25 cellular contexts compared by ENCODE assay signal in the genomic region with DNA sequence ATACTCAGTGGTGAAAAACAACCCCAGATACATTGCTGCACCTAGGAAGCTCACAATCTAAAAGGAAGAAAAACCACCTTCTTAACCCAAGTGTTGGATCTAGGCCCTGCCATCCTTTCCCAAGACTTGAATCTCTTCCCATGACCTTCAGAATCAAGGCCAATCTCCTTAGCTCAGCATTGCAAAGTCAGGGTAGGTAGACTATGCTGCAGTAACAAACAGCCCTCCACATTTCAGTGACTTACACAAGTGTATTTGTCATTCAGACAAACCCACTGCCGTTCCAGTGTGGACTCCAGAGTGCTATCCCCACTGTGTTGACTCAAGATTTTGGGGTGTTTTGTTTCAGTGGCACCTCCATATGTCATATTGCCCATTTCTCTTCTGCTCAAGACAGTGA.
DNase-seq lines count a peak whose midpoint lies in the region; ATAC-seq, FAIRE-seq and TF ChIP-seq lines count a peak whose summit lies in the region.
"Had no signal": no experiment of that assay in that cellular context is flagged by ENCODE, and none has a peak within 500 bp of the region (broad histone marks: within the 10 kb centered on the region; RNA-seq: fewer than 3 reads in every experiment).

No MANE protein-coding gene starts in this region.

- H3K9ac ChIP-seq in HepG2 (ENCODE audit: insufficient read depth, low read depth, low read length) (no peak overlapping the region), OCI-LY3 (ENCODE audit: low read length) (no peak overlapping the region; the same call in 1 of the 2 replicates), K562 (ENCODE audit: insufficient read depth in 1 of 2, low read depth in 2 of 2, low read length in 2 of 2) (no peak overlapping the region)
- H3K9ac ChIP-seq: BLaER1 treated with 17β-estradiol and CSF1 and Interleukin-3, amounts not matched to agents 10 nM and 100 nM had no signal

- H3K4me3 ChIP-seq in HepG2 (replicated peaks in 1 of 3; ENCODE audit: insufficient read depth in 1 of 3, low read depth in 2 of 3, low read length in 3 of 3) (no peak overlapping the region), right lobe of liver (no peak overlapping the region), OCI-LY3 (ENCODE audit: low read length) (no peak overlapping the region), K562 (no peak overlapping the region), tibial nerve (no peak overlapping the region)
- H3K4me3 ChIP-seq: A549; BLaER1 treated with 17β-estradiol and CSF1 and Interleukin-3, amounts not matched to agents 10 nM and 100 nM; GM12878 had no signal

- H4K20me1 ChIP-seq in HepG2 (ENCODE audit: insufficient read depth, low read length) = no peaks in the 10 kb centered on the region
- H4K20me1 ChIP-seq in OCI-LY3 (ENCODE audit: insufficient read depth, low read length) = no peaks in the 10 kb centered on the region
- H4K20me1 ChIP-seq in K562 (replicated peaks; ENCODE audit: control insufficient read depth, insufficient read depth, low read length) = no peaks in the 10 kb centered on the region; the same call in none of the 2 replicates

- FAIRE-seq in HepG2 (lab: Jason Lieb, UNC) (no peak), K562 (lab: Jason Lieb, UNC) (no peak)
- FAIRE-seq: A549, GM12878, GM12892, GM18507 had no signal

- no TSS peak for BruUV-seq in HepG2 (replicated peaks; lab: Mats Ljungman, UMichigan)
- no TSS peak for BruUV-seq in K562 (replicated peaks; lab: Mats Ljungman, UMichigan)

- WGBS in HepG2 (ENCODE audit: low lambda C conversion rate) = 0% methylated on average over 1 of the region's 1 CpG
- 0% methylated on average over 1 of the region's 1 CpG for WGBS in right lobe of liver (ENCODE audit: insufficient coverage, low coverage, low lambda C conversion rate, missing lambda C conversion rate)
- whole genome bisulfite sequencing in K562 (ENCODE audit: insufficient coverage, low coverage, missing lambda C conversion rate) = 0% methylated on average over 1 of the region's 1 CpG
- WGBS in tibial nerve, 2 donors = 0 to 63% methylated on average over 1 of the region's 1 CpG

- H2AFZ ChIP-seq in HepG2 (ENCODE audit: low read length) = no peak overlapping the region
- H2AFZ ChIP-seq in OCI-LY3 (ENCODE audit: low read depth, low read length) = no peak overlapping the region
- no peak overlapping the region for H2AFZ ChIP-seq in K562 (ENCODE audit: low read depth, low read length)

- no peaks in the 10 kb centered on the region for H3K9me1 ChIP-seq in K562 (ENCODE audit: control insufficient read depth, insufficient read depth, low read length)

- H3K36me3 ChIP-seq in HepG2 (replicated peaks in 1 of 2; ENCODE audit: control insufficient read depth in 1 of 2, insufficient read depth in 2 of 2, low read length in 2 of 2) (no peaks in the 10 kb centered on the region), right lobe of liver (no peaks in the 10 kb centered on the region), OCI-LY3 (replicated peaks; ENCODE audit: low read depth, low read length) (no peaks in the 10 kb centered on the region), K562 (ENCODE audit: control insufficient read depth, insufficient read depth, low read length) (no peaks in the 10 kb centered on the region), tibial nerve (no peaks in the 10 kb centered on the region)
- H3K36me3 ChIP-seq: BLaER1 treated with 17β-estradiol and CSF1 and Interleukin-3, amounts not matched to agents 10 nM and 100 nM had no signal

- DNase-seq in HepG2 (ENCODE audit: low spot score) = no peak
- no peak for DNase-seq in right lobe of liver
- no peak for DNase-seq in K562 (ENCODE audit: extremely low read depth in 1 of 4, low spot score in 3 of 4)
- no peak for DNase-seq in tibial nerve (ENCODE audit: low spot score in 2 of 2)
- no peak for DNase-seq in CD1c-positive myeloid dendritic cell (ENCODE audit: extremely low spot score)
- DNase-seq: AML-193; CD4-positive, alpha-beta T cell; CD8-positive, alpha-beta memory T cell; COR-L47; DMS 273 treated with DMSO at 0.1 percent for 48 hours; DMS153; DMS53; DMS79; DND-41; EL; GDM1 had no signal

- intact Hi-C loops in HepG2 (cut with micrococcal nuclease; ENCODE audit: unreplicated experiment) (no loop called here), right lobe of liver (cut with DNase I) (no loop called here), K562 (cut with micrococcal nuclease) (loop anchor here (5.0 to 10.0 kb wide), 2 partner anchors 220 to 763 kb away; no protein-coding TSS in a partner anchor)

- no peaks in the 10 kb centered on the region for H3K79me2 ChIP-seq in HepG2 (ENCODE audit: insufficient read depth, low read length)
- no peaks in the 10 kb centered on the region for H3K79me2 ChIP-seq in OCI-LY3 (ENCODE audit: low read length)
- no peaks in the 10 kb centered on the region for H3K79me2 ChIP-seq in K562 (ENCODE audit: control insufficient read depth, insufficient read depth, low read length)

- POLR2A ChIA-PET in HepG2 (lab: Yijun Ruan, JAX) = no interaction called here
- POLR2A ChIA-PET in K562 (lab: Yijun Ruan, JAX) = no interaction called here

- no peak for TF ChIP-seq POLR2A in HepG2 (IDR thresholded peaks at IDR 0.05; ENCODE audit: insufficient read depth in 1 of 2, low read depth in 2 of 2, low read length in 2 of 2)
- TF ChIP-seq POLR2A in right lobe of liver (IDR thresholded peaks at IDR 0.05) = no peak
- no peak for TF ChIP-seq POLR2A in K562 (conservative IDR thresholded peaks at IDR 0.05)
- TF ChIP-seq POLR2A in tibial nerve (IDR thresholded peaks at IDR 0.05) = no peak

- no peaks in the 10 kb centered on the region for H3K9me3 ChIP-seq in HepG2 (ENCODE audit: low read length)
- H3K9me3 ChIP-seq in right lobe of liver = no peaks in the 10 kb centered on the region
- H3K9me3 ChIP-seq in OCI-LY3 (ENCODE audit: insufficient read depth, low read length) = no peaks in the 10 kb centered on the region
- H3K9me3 ChIP-seq in K562 (replicated peaks; ENCODE audit: control insufficient read depth, insufficient read depth, low read depth, low read length) = no peaks in the 10 kb centered on the region
- H3K9me3 ChIP-seq in tibial nerve = no peaks in the 10 kb centered on the region
- H3K9me3 ChIP-seq: A549 had no signal

- in situ Hi-C loops in HepG2 (cut with HindIII; ENCODE audit: extremely low pct_ligation_motif_present, low pct_unique_long_range_greater_than_20kb) (loop anchor here (5.0 kb wide), 1 partner anchor 1008 kb away; no protein-coding TSS in a partner anchor), K562 (cut with MboI) (loop anchor here (10.0 to 25.0 kb wide), 2 partner anchors 748 to 1010 kb away; no protein-coding TSS in a partner anchor)

- H3K4me1 ChIP-seq in HepG2 (ENCODE audit: insufficient read depth, low read length) (no peaks in the 10 kb centered on the region), right lobe of liver (peaks cover 0 to 8% (median 0%) of the 10 kb centered on the region in 4 donors), OCI-LY3 (ENCODE audit: low read length) (peaks cover 86% of the 10 kb centered on the region), K562 (replicated peaks in 1 of 2; ENCODE audit: control insufficient read depth in 2 of 2, insufficient read depth in 2 of 2, low read length in 2 of 2) (no peaks in the 10 kb centered on the region; a peak in 1 of 5 replicates), tibial nerve (peaks cover 0 to 10% (median 3%) of the 10 kb centered on the region in 4 donors)

- ATAC-seq in HepG2 = no peak
- no peak for ATAC-seq in right lobe of liver
- no peak for ATAC-seq in K562
- ATAC-seq in HG02678 (IDR thresholded peaks at IDR 0.05; ENCODE audit: unreplicated experiment) = no peak
- ATAC-seq: A549, GM12878 had no signal

- H3K27me3 ChIP-seq in HepG2 (ENCODE audit: control insufficient read depth in 1 of 2, insufficient read depth in 2 of 2, low read length in 2 of 2) (peaks cover 0 to 7% of the 10 kb centered on the region in 2 experiments; a peak in 1 of 5 replicates), right lobe of liver (no peaks in the 10 kb centered on the region), OCI-LY3 (ENCODE audit: low read depth, low read length) (peaks cover 18% of the 10 kb centered on the region; the same call in 1 of the 2 replicates), K562 (ENCODE audit: control insufficient read depth in 2 of 2, insufficient read depth in 2 of 2, low read length in 2 of 2) (peaks cover 6 to 29% of the 10 kb centered on the region in 2 experiments; a peak in 4 of 5 replicates), tibial nerve (no peaks in the 10 kb centered on the region)

- TF ChIP-seq CTCF in HepG2 (CRISPR knock-in tag; IDR thresholded peaks at IDR 0.05) (no peak), right lobe of liver (IDR thresholded peaks at IDR 0.05) (no peak), OCI-LY3 (IDR thresholded peaks at IDR 0.05; ENCODE audit: low read depth, low read length) (no peak), K562 (IDR thresholded peaks at IDR 0.05 in 2 of 3, conservative IDR thresholded peaks at IDR 0.05 in 1 of 3; ENCODE audit: insufficient read depth in 2 of 3, low read depth in 1 of 3, low read length in 3 of 3) (no peak), tibial nerve (IDR thresholded peaks at IDR 0.05) (no peak)

- TF ChIP-seq RAD21 in HepG2 (CRISPR knock-in tag; IDR thresholded peaks at IDR 0.05) = no peak
- TF ChIP-seq RAD21 in K562 (CRISPR knock-in tag; conservative IDR thresholded peaks at IDR 0.05 in 1 of 2, IDR thresholded peaks at IDR 0.05 in 1 of 2) = no peak

- no peak for TF ChIP-seq EP300 in HepG2 (IDR thresholded peaks at IDR 0.05; ENCODE audit: low read depth in 2 of 2, low read length in 2 of 2)
- TF ChIP-seq EP300 in HepG2 (CRISPR knock-in tag; IDR thresholded peaks at IDR 0.05; ENCODE audit: borderline replicate concordance) = no peak
- TF ChIP-seq EP300 in K562 (IDR thresholded peaks at IDR 0.05; ENCODE audit: low read length) = no peak
- TF ChIP-seq EP300 in tibial nerve (IDR thresholded peaks at IDR 0.05) = no peak

- H3K27ac ChIP-seq in HepG2 (ENCODE audit: extremely low read length, insufficient read depth, low read length) (no peak overlapping the region), right lobe of liver (no peak overlapping the region), OCI-LY3 (ENCODE audit: low read length) (peak overlapping the region; percentile 93; the same call in 1 of the 2 replicates), K562 (ENCODE audit: extremely low read depth, low read depth, low read length) (no peak overlapping the region), tibial nerve (no peak overlapping the region)
- H3K27ac ChIP-seq: 22Rv1, A549, C4-2B had no signal

- CTCF ChIA-PET in HepG2 (lab: Yijun Ruan, JAX; ENCODE audit: low intra/inter-chr PET ratio, low total read pairs) (no interaction called here), K562 (lab: Yijun Ruan, JAX; ENCODE audit: low intra/inter-chr PET ratio) (no interaction called here)

- H3K4me2 ChIP-seq in HepG2 (ENCODE audit: low read depth, low read length) (no peak overlapping the region), OCI-LY3 (ENCODE audit: low read length) (no peak overlapping the region; the same call in 1 of the 2 replicates), K562 (ENCODE audit: insufficient read depth, low read length) (no peak overlapping the region)
- H3K4me2 ChIP-seq: A549 had no signal

TF ChIP-seq in HepG2, 621 proteins besides CTCF, POLR2A, EP300 and RAD21:
- peak; percentile 84 for TF ChIP-seq ZNF12 (CRISPR knock-in tag; IDR thresholded peaks at IDR 0.05)
- TF ChIP-seq RXRB (CRISPR knock-in tag; IDR thresholded peaks at IDR 0.05; ENCODE audit: borderline replicate concordance) = no peak

TF ChIP-seq in K562, 482 proteins besides CTCF, POLR2A, EP300 and RAD21:
- TF ChIP-seq ZNF12 (CRISPR knock-in tag; IDR thresholded peaks at IDR 0.05) (peak; percentile 96), NCOA6 (IDR thresholded peaks at IDR 0.05) (no peak)
